ENCODE assay signal across 11 cellular contexts in genomic region chr1:94069649-94070285, GRCh38. TPM values are rescaled to one million over a fixed set of nuclear protein-coding genes. Genes with fewer than 3 reads are reported as not detected.
DNase-seq lines count a peak whose midpoint lies in the region; ATAC-seq and TF ChIP-seq lines count a peak whose summit lies in the region.
"Had no signal": no experiment of that assay in that cellular context is flagged by ENCODE, and none has a peak within 500 bp of the region (broad histone marks: within the 10 kb centered on the region; RNA-seq: fewer than 3 reads in every experiment).

No MANE protein-coding gene starts in this region.

- no peak for TF ChIP-seq CTCF in DND-41 (IDR thresholded peaks at IDR 0.05; ENCODE audit: borderline replicate concordance, extremely low read depth, low read length, poor library complexity, severe bottlenecking)
- no peak for TF ChIP-seq CTCF in fibroblast of pulmonary artery (IDR thresholded peaks at IDR 0.05; ENCODE audit: low read length, missing control alignments)

- H3K4me3 ChIP-seq in DND-41 (ENCODE audit: low read depth in 1 of 2, low read length in 2 of 2) (no peak overlapping the region), fibroblast of pulmonary artery (replicated peaks; ENCODE audit: low read depth, low read length) (no peak overlapping the region)

- no peaks in the 10 kb centered on the region for H4K20me1 ChIP-seq in DND-41 (ENCODE audit: insufficient read depth, low read length)

- H3K36me3 ChIP-seq in DND-41 (ENCODE audit: insufficient read depth, low read length), result no peaks in the 10 kb centered on the region
- H3K36me3 ChIP-seq: neutrophil had no signal

- intact Hi-C loops in posterior cingulate gyrus (cut with DNase I), result loop anchor here (10.0 kb wide), 1 partner anchor 165 kb away; the partner anchor contains the start of gene ARHGAP29

- H3K4me1 ChIP-seq in DND-41 (ENCODE audit: insufficient read depth, low read length), result peaks cover 42% of the 10 kb centered on the region

- no peaks in the 10 kb centered on the region for H3K9me3 ChIP-seq in DND-41 (ENCODE audit: insufficient read depth, low read length, severe bottlenecking)
- H3K9me3 ChIP-seq: neutrophil had no signal

- no peak overlapping the region for H3K9ac ChIP-seq in DND-41 (ENCODE audit: low read depth, low read length)

- ATAC-seq in DND-41 (ENCODE audit: insufficient read depth, low read depth), result no peak
- no peak for ATAC-seq in HG03095 (IDR thresholded peaks at IDR 0.05; ENCODE audit: unreplicated experiment)
- ATAC-seq: activated CD4-positive, CD25-positive, alpha-beta regulatory T cell treated with anti-CD3 and anti-CD28 coated beads, Interleukin-2, amount 50 U/mL, for 24 hours had no signal

- H3K27me3 ChIP-seq in DND-41 (ENCODE audit: insufficient read depth, low read length, poor library complexity), result no peaks in the 10 kb centered on the region

- H3K79me2 ChIP-seq in DND-41 (ENCODE audit: insufficient read depth, low read length), result no peaks in the 10 kb centered on the region

- H3K27ac ChIP-seq in DND-41 (ENCODE audit: low read length), result peak overlapping the region; percentile 40
- H3K27ac ChIP-seq: neutrophil had no signal

- no peak overlapping the region for H2AFZ ChIP-seq in DND-41 (ENCODE audit: low read depth, low read length)

- DNase-seq in DND-41, result no peak
- DNase-seq in NCI-H748 treated with DMSO at 0.1 percent for 48 hours (lab: John Stamatoyannopoulos, UW), result peak; percentile 37
- peak; percentile 70 for DNase-seq in fibroblast of pulmonary artery (ENCODE audit: low read depth)
- DNase-seq in renal cortical epithelial cell (ENCODE audit: low read depth), result peak; percentile 64
- no peak for DNase-seq in effector CD4-positive, alpha-beta T cell
- DNase-seq in activated CD4-positive, CD25-positive, alpha-beta regulatory T cell (lab: John Stamatoyannopoulos, UW), result no peak
- no peak for DNase-seq in posterior cingulate gyrus

- H3K4me2 ChIP-seq in DND-41 (ENCODE audit: insufficient read depth, low read length), result no peak overlapping the region

RNA-seq across cellular contexts. Expression of gene ABCA4, which starts 51.2 kb away (rescaled TPM):
- total RNA-seq in renal cortical epithelial cell, result 0.52 and 1.3 TPM in 2 replicates
- total RNA-seq: OCI-LY7 had no signal

Comparison
In these comparisons a context has a peak if more than half of its experiments do, and no peak if none do; other contexts are left out.
1. DNase-seq: peak in NCI-H748 treated with DMSO at 0.1 percent for 48 hours (single experiment), fibroblast of pulmonary artery (single experiment) and renal cortical epithelial cell (single experiment); none in DND-41 (single experiment), effector CD4-positive, alpha-beta T cell (single experiment), activated CD4-positive, CD25-positive, alpha-beta regulatory T cell (0 of 4) and posterior cingulate gyrus (0 of 10).